Comparison of ENCODE assay signal across 8 cellular contexts in genomic region chr13:46797468-46798237, GRCh38. TPM values are rescaled to one million over a fixed set of nuclear protein-coding genes. Genes with fewer than 3 reads are reported as not detected.
DNase-seq lines count a peak whose midpoint lies in the region; ATAC-seq and TF ChIP-seq lines count a peak whose summit lies in the region.

No MANE protein-coding gene starts in this region.

- no peak for DNase-seq in stimulated activated naive CD8-positive, alpha-beta T cell treated with anti-CD3 and anti-CD28 coated beads, Interleukin-15, Interleukin-2, amounts not matched to agents 100 U/mL and 50 U/mL, for 24 hours
- DNase-seq in astrocyte of the cerebellum (ENCODE audit: low read depth) (no peak), superior temporal gyrus (ENCODE audit: extremely low spot score) (no peak)
- no peak for DNase-seq in stimulated activated CD4-positive, alpha-beta T cell treated with anti-CD3 and anti-CD28 coated beads, Interleukin-4, amount 100 ng/mL, for 24 hours

- H3K9ac ChIP-seq in liver (ENCODE audit: low read depth in 1 of 2, low read length in 2 of 2) = peak overlapping the region; percentile 42 to 68

- H3K4me3 ChIP-seq in astrocyte of the cerebellum (ENCODE audit: low read depth, low read length) (peak overlapping the region; percentile 67), liver (ENCODE audit: low read depth in 1 of 3, low read length in 3 of 3) (peak overlapping the region; percentile 62 to 99 (median 91)), thymus (ENCODE audit: low read length) (peak overlapping the region; percentile 92)

- H3K27ac Mint-ChIP-seq in stimulated activated naive CD8-positive, alpha-beta T cell treated with anti-CD3 and anti-CD28 coated beads, Interleukin-15, Interleukin-2, amounts not matched to agents 100 ng/mL and 50 ng/mL, for 24 hours = peak overlapping the region; percentile 99

- H3K4me1 ChIP-seq in liver (ENCODE audit: control insufficient read depth in 4 of 4, insufficient read depth in 4 of 4, low read length in 3 of 4) (peaks cover 8 to 62% (median 35%) of the 10 kb centered on the region in 4 donors), thymus (ENCODE audit: control insufficient read depth, insufficient read depth, low read length) (peaks cover 9% of the 10 kb centered on the region)

- H3K4me1 Mint-ChIP-seq in stimulated activated naive CD8-positive, alpha-beta T cell treated with anti-CD3 and anti-CD28 coated beads, Interleukin-15, Interleukin-2, amounts not matched to agents 100 ng/mL and 50 ng/mL, for 24 hours (ENCODE audit: low read depth) = peaks cover 45% of the 10 kb centered on the region

- no peak for TF ChIP-seq RAD21 in liver (IDR thresholded peaks at IDR 0.05)

- peak overlapping the region; percentile 98 for H3K4me3 Mint-ChIP-seq in stimulated activated naive CD8-positive, alpha-beta T cell treated with anti-CD3 and anti-CD28 coated beads, Interleukin-15, Interleukin-2, amounts not matched to agents 100 ng/mL and 50 ng/mL, for 24 hours

- H3K27me3 Mint-ChIP-seq in stimulated activated naive CD8-positive, alpha-beta T cell treated with anti-CD3 and anti-CD28 coated beads, Interleukin-15, Interleukin-2, amounts not matched to agents 100 ng/mL and 50 ng/mL, for 24 hours = no peaks in the 10 kb centered on the region

- H3K27me3 ChIP-seq in liver (ENCODE audit: control insufficient read depth in 4 of 4, insufficient read depth in 4 of 4, low read length in 3 of 4) (no peaks in the 10 kb centered on the region), thymus (ENCODE audit: control insufficient read depth, insufficient read depth) (no peaks in the 10 kb centered on the region)

- H3K9me3 Mint-ChIP-seq in stimulated activated naive CD8-positive, alpha-beta T cell treated with anti-CD3 and anti-CD28 coated beads, Interleukin-15, Interleukin-2, amounts not matched to agents 100 ng/mL and 50 ng/mL, for 24 hours = no peaks in the 10 kb centered on the region

- H3K27ac ChIP-seq in liver (ENCODE audit: low read depth in 1 of 2, low read length in 2 of 2) (peak overlapping the region; percentile 81 to 93), thymus (ENCODE audit: low read depth) (peak overlapping the region; percentile 94)

- H3K36me3 ChIP-seq in liver (ENCODE audit: control insufficient read depth in 4 of 4, insufficient read depth in 3 of 4, low read depth in 1 of 4, low read length in 3 of 4) = no peaks in the 10 kb centered on the region
- H3K36me3 ChIP-seq in thymus (ENCODE audit: control insufficient read depth, insufficient read depth) = no peaks in the 10 kb centered on the region

- ATAC-seq in stimulated activated naive CD8-positive, alpha-beta T cell treated with anti-CD3 and anti-CD28 coated beads, Interleukin-15, Interleukin-2, amounts not matched to agents 100 U/mL and 50 U/mL, for 24 hours = no peak
- no peak for ATAC-seq in GM19397 (IDR thresholded peaks at IDR 0.05; ENCODE audit: unreplicated experiment)

- 17% methylated on average over 11 of the region's 11 CpGs for WGBS in liver
- 74% methylated on average over 11 of the region's 11 CpGs for WGBS in thymus

- H3K36me3 Mint-ChIP-seq in stimulated activated naive CD8-positive, alpha-beta T cell treated with anti-CD3 and anti-CD28 coated beads, Interleukin-15, Interleukin-2, amounts not matched to agents 100 ng/mL and 50 ng/mL, for 24 hours (ENCODE audit: low read depth) = peaks cover 29% of the 10 kb centered on the region

- TF ChIP-seq CTCF in astrocyte of the cerebellum (IDR thresholded peaks at IDR 0.05; ENCODE audit: low read depth, low read length, missing control alignments) = no peak
- TF ChIP-seq CTCF in liver (IDR thresholded peaks at IDR 0.05; ENCODE audit: low read depth, low read length, missing input control) = no peak

- H3K9me3 ChIP-seq in liver (ENCODE audit: control insufficient read depth in 4 of 4, low read length in 3 of 4) (no peaks in the 10 kb centered on the region), thymus (ENCODE audit: control insufficient read depth) (no peaks in the 10 kb centered on the region)

- in situ Hi-C loops in astrocyte of the cerebellum (cut with HindIII; ENCODE audit: low sequenced_read_pairs) = no loop called here

TF ChIP-seq in liver, 16 proteins besides CTCF, POLR2A, EP300 and RAD21:
- TF ChIP-seq, protein P1, sequence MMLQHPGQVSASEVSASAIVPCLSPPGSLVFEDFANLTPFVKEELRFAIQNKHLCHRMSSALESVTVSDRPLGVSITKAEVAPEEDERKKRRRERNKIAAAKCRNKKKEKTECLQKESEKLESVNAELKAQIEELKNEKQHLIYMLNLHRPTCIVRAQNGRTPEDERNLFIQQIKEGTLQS (IDR thresholded peaks at IDR 0.05) = peak; percentile 68
- TF ChIP-seq HNF4G (IDR thresholded peaks at IDR 0.05) (peak; percentile 76), NR2F2 (IDR thresholded peaks at IDR 0.05) (no peak), FOXA1 (IDR thresholded peaks at IDR 0.05) (no peak), RXRA (IDR thresholded peaks at IDR 0.05) (peak in 1 of 2 donors; percentile 47), EGR1 (IDR thresholded peaks at IDR 0.05; ENCODE audit: low read depth in 2 of 2) (no peak), FOXA2 (IDR thresholded peaks at IDR 0.05) (no peak), REST (IDR thresholded peaks at IDR 0.05) (no peak), TAF1 (conservative IDR thresholded peaks at IDR 0.05) (peak; percentile 43), SP1 (IDR thresholded peaks at IDR 0.05) (peak; percentile 76), GABPA (IDR thresholded peaks at IDR 0.05 in 1 of 2, conservative IDR thresholded peaks at IDR 0.05 in 1 of 2) (no peak), YY1 (IDR thresholded peaks at IDR 0.05) (no peak), JUND (IDR thresholded peaks at IDR 0.05) (peak in 1 of 2 donors; percentile 39), ZBTB33 (IDR thresholded peaks at IDR 0.05) (peak; percentile 0), HNF4A (conservative IDR thresholded peaks at IDR 0.05) (peak; percentile 91 to 98)
- TF ChIP-seq, protein P2, sequence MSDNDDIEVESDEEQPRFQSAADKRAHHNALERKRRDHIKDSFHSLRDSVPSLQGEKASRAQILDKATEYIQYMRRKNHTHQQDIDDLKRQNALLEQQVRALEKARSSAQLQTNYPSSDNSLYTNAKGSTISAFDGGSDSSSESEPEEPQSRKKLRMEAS (IDR thresholded peaks at IDR 0.05) = no peak
TF ChIP-seq in liver: peak in this region for 8.

RNA-seq across cellular contexts. Expression of gene ESD, which starts 0.7 kb away (rescaled TPM):
- 10 to 100 TPM; 63.3 to 66.6 TPM for total RNA-seq in liver
- polyA plus RNA-seq in liver (100 to 1,000 TPM in 1 of 2 donors, 10 to 100 TPM in 1; 77.4 to 146 TPM), thymus (119 TPM)
